Comparison of ENCODE assay signal across 8 cellular contexts in genomic region chr2:121736140-121736461, GRCh38. TPM values are rescaled to one million over a fixed set of nuclear protein-coding genes. Genes with fewer than 3 reads are reported as not detected.
DNase-seq lines count a peak whose midpoint lies in the region; ATAC-seq and TF ChIP-seq lines count a peak whose summit lies in the region.

No MANE protein-coding gene starts in this region.

- H3K36me3 ChIP-seq in skeletal muscle tissue (ENCODE audit: control insufficient read depth in 3 of 3, insufficient read depth in 3 of 3, low read length in 3 of 3), result peaks cover 9 to 13% (median 11%) of the 10 kb centered on the region in 3 donors

- H3K4me3 ChIP-seq in fibroblast of villous mesenchyme (ENCODE audit: low read depth, low read length) (peak overlapping the region; percentile 100), skeletal muscle tissue (ENCODE audit: low read length in 3 of 3) (peak overlapping the region; percentile 89 to 99 (median 96))

- TF ChIP-seq POLR2A in GM18505 (IDR thresholded peaks at IDR 0.05; ENCODE audit: borderline replicate concordance, extremely low read depth, insufficient read depth, insufficient read length), result no peak

- no peak for TF ChIP-seq CTCF in fibroblast of villous mesenchyme (IDR thresholded peaks at IDR 0.05; ENCODE audit: insufficient read depth, low read depth, low read length)

- peak overlapping the region; percentile 90 to 94 (median 93) for H3K9ac ChIP-seq in skeletal muscle tissue (ENCODE audit: low read depth in 1 of 3, low read length in 3 of 3)

- ATAC-seq in GM18858 (IDR thresholded peaks at IDR 0.05; ENCODE audit: unreplicated experiment) (peak; percentile 0), SK-N-SH treated with all-trans-retinoic acid at 6 μM for 48 hours (peak; percentile 0; the same call in 1 of the 3 replicates), GM18505 (IDR thresholded peaks at IDR 0.05; ENCODE audit: unreplicated experiment) (no peak)

- H3K4me1 ChIP-seq in skeletal muscle tissue (ENCODE audit: control insufficient read depth in 3 of 3, insufficient read depth in 3 of 3, low read length in 3 of 3), result peaks cover 4 to 13% (median 10%) of the 10 kb centered on the region in 3 donors

- H3K9me3 ChIP-seq in skeletal muscle tissue (ENCODE audit: control insufficient read depth in 3 of 3, low read length in 3 of 3), result no peaks in the 10 kb centered on the region

- H3K27me3 ChIP-seq in skeletal muscle tissue (ENCODE audit: control insufficient read depth in 3 of 3, insufficient read depth in 3 of 3, low read length in 3 of 3), result no peaks in the 10 kb centered on the region

- peak overlapping the region; percentile 82 for H3K27ac ChIP-seq in skeletal muscle tissue (ENCODE audit: low read depth, low read length)

- DNase-seq in fibroblast of villous mesenchyme (ENCODE audit: low read depth) (no peak), OCI-M2 (lab: John Stamatoyannopoulos, UW; ENCODE audit: unreplicated experiment) (no peak), NCI-H2029 (lab: John Stamatoyannopoulos, UW) (no peak), KG1 (lab: John Stamatoyannopoulos, UW) (no peak)

TF ChIP-seq in SK-N-SH treated with all-trans-retinoic acid at 6 μM for 48 hours, 23 proteins besides CTCF, POLR2A, EP300 and RAD21:
- no peak for TF ChIP-seq TCF4 (CRISPR knock-in tag; IDR thresholded peaks at IDR 0.05; ENCODE audit: borderline replicate concordance)
- no peak for TF ChIP-seq TSHZ2 (CRISPR knock-in tag; IDR thresholded peaks at IDR 0.05)
- no peak for TF ChIP-seq ISL1 (CRISPR knock-in tag; IDR thresholded peaks at IDR 0.05)
- no peak for TF ChIP-seq POU6F1 (CRISPR knock-in tag; IDR thresholded peaks at IDR 0.05; ENCODE audit: borderline replicate concordance, low read depth)
- TF ChIP-seq TOX (CRISPR knock-in tag; IDR thresholded peaks at IDR 0.05; ENCODE audit: borderline replicate concordance), result no peak
- TF ChIP-seq CSDC2 (CRISPR knock-in tag; IDR thresholded peaks at IDR 0.05), result no peak
- TF ChIP-seq CREB5 (CRISPR knock-in tag; IDR thresholded peaks at IDR 0.05; ENCODE audit: low read depth), result no peak
- TF ChIP-seq ZC3H10 (CRISPR knock-in tag; IDR thresholded peaks at IDR 0.05), result no peak
- no peak for TF ChIP-seq ESRRG (CRISPR knock-in tag; IDR thresholded peaks at IDR 0.05)
- no peak for TF ChIP-seq OSR1 (CRISPR knock-in tag; IDR thresholded peaks at IDR 0.05)
- no peak for TF ChIP-seq ZFP3 (CRISPR knock-in tag; IDR thresholded peaks at IDR 0.05)
TF ChIP-seq in SK-N-SH treated with all-trans-retinoic acid at 6 μM for 48 hours: peak in this region for 0.

RNA-seq across cellular contexts. Expression of gene NIFK, which starts 0.6 kb away (rescaled TPM):
- total RNA-seq in fibroblast of villous mesenchyme, result 34.1 and 50.1 TPM in 2 replicates
- 39.7 TPM for total RNA-seq in skeletal muscle tissue

RNA-seq across cellular contexts. Expression of gene TSN, which starts 19.4 kb away (rescaled TPM):
- total RNA-seq in fibroblast of villous mesenchyme (46.4 and 65.2 TPM in 2 replicates), skeletal muscle tissue (54.3 TPM)
